Comparison of ENCODE assay signal across 1 cellular context in the genomic region with DNA sequence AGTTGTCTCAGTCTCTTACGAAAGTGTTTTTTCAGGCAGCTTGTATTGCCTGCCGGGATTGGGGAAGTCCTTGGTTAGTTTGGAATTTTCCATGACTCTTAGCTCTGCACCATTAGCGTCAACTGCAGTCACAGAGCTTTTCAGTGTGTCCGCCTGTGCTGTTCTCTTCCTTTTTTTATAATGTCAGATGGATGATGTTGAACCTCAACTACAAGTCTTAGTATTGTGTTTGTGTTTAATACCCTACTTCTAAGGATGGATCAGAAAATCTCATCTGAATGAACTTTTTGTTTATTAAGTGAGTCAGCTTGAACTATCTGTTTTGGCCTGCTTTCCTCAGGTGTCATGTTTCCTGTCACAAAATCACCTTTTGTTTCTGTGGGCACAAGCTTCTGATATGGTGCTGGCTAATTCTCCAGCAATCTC.
TF ChIP-seq lines count a peak whose summit lies in the region.

No MANE protein-coding gene starts in this region.

TF ChIP-seq in SK-N-SH, 30 proteins besides CTCF, POLR2A, EP300 and RAD21 (continued from another document):
- TF ChIP-seq, protein P1, sequence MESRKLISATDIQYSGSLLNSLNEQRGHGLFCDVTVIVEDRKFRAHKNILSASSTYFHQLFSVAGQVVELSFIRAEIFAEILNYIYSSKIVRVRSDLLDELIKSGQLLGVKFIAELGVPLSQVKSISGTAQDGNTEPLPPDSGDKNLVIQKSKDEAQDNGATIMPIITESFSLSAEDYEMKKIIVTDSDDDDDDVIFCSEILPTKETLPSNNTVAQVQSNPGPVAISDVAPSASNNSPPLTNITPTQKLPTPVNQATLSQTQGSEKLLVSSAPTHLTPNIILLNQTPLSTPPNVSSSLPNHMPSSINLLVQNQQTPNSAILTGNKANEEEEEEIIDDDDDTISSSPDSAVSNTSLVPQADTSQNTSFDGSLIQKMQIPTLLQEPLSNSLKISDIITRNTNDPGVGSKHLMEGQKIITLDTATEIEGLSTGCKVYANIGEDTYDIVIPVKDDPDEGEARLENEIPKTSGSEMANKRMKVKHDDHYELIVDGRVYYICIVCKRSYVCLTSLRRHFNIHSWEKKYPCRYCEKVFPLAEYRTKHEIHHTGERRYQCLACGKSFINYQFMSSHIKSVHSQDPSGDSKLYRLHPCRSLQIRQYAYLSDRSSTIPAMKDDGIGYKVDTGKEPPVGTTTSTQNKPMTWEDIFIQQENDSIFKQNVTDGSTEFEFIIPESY (IDR thresholded peaks at IDR 0.05; ENCODE audit: borderline replicate concordance, low read depth): no peak
- TF ChIP-seq, protein P2, sequence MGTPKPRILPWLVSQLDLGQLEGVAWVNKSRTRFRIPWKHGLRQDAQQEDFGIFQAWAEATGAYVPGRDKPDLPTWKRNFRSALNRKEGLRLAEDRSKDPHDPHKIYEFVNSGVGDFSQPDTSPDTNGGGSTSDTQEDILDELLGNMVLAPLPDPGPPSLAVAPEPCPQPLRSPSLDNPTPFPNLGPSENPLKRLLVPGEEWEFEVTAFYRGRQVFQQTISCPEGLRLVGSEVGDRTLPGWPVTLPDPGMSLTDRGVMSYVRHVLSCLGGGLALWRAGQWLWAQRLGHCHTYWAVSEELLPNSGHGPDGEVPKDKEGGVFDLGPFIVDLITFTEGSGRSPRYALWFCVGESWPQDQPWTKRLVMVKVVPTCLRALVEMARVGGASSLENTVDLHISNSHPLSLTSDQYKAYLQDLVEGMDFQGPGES (IDR thresholded peaks at IDR 0.05; ENCODE audit: low read depth, low read length): no peak
- TF ChIP-seq, protein P3, sequence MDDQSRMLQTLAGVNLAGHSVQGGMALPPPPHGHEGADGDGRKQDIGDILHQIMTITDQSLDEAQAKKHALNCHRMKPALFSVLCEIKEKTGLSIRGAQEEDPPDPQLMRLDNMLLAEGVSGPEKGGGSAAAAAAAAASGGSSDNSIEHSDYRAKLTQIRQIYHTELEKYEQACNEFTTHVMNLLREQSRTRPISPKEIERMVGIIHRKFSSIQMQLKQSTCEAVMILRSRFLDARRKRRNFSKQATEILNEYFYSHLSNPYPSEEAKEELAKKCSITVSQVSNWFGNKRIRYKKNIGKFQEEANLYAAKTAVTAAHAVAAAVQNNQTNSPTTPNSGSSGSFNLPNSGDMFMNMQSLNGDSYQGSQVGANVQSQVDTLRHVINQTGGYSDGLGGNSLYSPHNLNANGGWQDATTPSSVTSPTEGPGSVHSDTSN (IDR thresholded peaks at IDR 0.05): no peak
- TF ChIP-seq EZH2phosphoT487 (IDR thresholded peaks at IDR 0.05; ENCODE audit: borderline replicate concordance, low read depth) (no peak), NFIC (IDR thresholded peaks at IDR 0.05; ENCODE audit: borderline replicate concordance) (peak; percentile 34; the same call in 1 of the 2 replicates), FOSL2 (IDR thresholded peaks at IDR 0.05; ENCODE audit: borderline replicate concordance, low read depth) (0 out of 2 replicates have a peak, but pooled peaks have one; percentile 14), RFX5 (IDR thresholded peaks at IDR 0.05; ENCODE audit: low read length) (no peak), TAF1 (IDR thresholded peaks at IDR 0.05; ENCODE audit: borderline replicate concordance, low read depth, low read length) (no peak)
